In genomic region chr9:19441730-19442129, GRCh38 we compare ENCODE assay signal across 8 cellular contexts. TPM values are rescaled to one million over a fixed set of nuclear protein-coding genes. Genes with fewer than 3 reads are reported as not detected.
DNase-seq lines count a peak whose midpoint lies in the region; ATAC-seq and TF ChIP-seq lines count a peak whose summit lies in the region.

No MANE protein-coding gene starts in this region.

- in situ Hi-C loops in GM13976 (cut with MboI; ENCODE audit: low sequenced_read_pairs, unreplicated experiment) = no loop called here

- peak; percentile 76 for DNase-seq in GM13976 (ENCODE audit: low spot score)
- peak; percentile 51 for DNase-seq in fibroblast of peridontal ligament (ENCODE audit: extremely low read depth)
- no peak for DNase-seq in DMS79 treated with DMSO at 0.1 percent for 48 hours (lab: John Stamatoyannopoulos, UW)
- no peak for DNase-seq in HT-29 (ENCODE audit: low spot score)
- no peak for DNase-seq in NCI-H82 (lab: John Stamatoyannopoulos, UW)

- no peak for TF ChIP-seq CTCF in GM13976 (IDR thresholded peaks at IDR 0.05; ENCODE audit: borderline replicate concordance, control extremely low read depth, extremely low read depth, insufficient read depth, missing control alignments)

- peak; percentile 78 for ATAC-seq in GM21360 (IDR thresholded peaks at IDR 0.05; ENCODE audit: unreplicated experiment)
- ATAC-seq in HG03354 (IDR thresholded peaks at IDR 0.05; ENCODE audit: poor library complexity, severe bottlenecking, unreplicated experiment) = peak; percentile 91
- no peak for ATAC-seq in HG03439 (IDR thresholded peaks at IDR 0.05; ENCODE audit: unreplicated experiment)

RNA-seq across cellular contexts. Expression of gene ACER2, which starts 32.9 kb away (rescaled TPM):
- 1.9 and 3.0 TPM in 2 replicates for total RNA-seq in HT-29 (2014; rRNA removed; shearing (Covaris generic))

Comparison
In these comparisons a context has a peak if more than half of its experiments do, and no peak if none do; other contexts are left out.
1. DNase-seq: peak in GM13976 (single experiment) and fibroblast of peridontal ligament (single experiment); none in DMS79 treated with DMSO at 0.1 percent for 48 hours (single experiment), HT-29 (single experiment) and NCI-H82 (single experiment).